ENCODE assay signal across 1 cellular context in genomic region chr16:57082664-57083063, GRCh38.
TF ChIP-seq lines count a peak whose summit lies in the region.

No MANE protein-coding gene starts in this region.

TF ChIP-seq in H1, 55 proteins besides CTCF, POLR2A, EP300 and RAD21:
- TF ChIP-seq CHD7 (IDR thresholded peaks at IDR 0.05; ENCODE audit: insufficient replicate concordance, low read length) = no peak
- no peak for TF ChIP-seq TBP (IDR thresholded peaks at IDR 0.05; ENCODE audit: low read depth, low read length)
- no peak for TF ChIP-seq CTBP2 (IDR thresholded peaks at IDR 0.05; ENCODE audit: borderline replicate concordance, insufficient read depth, insufficient read length, low read length)
- no peak for TF ChIP-seq ATF3 (IDR thresholded peaks at IDR 0.05; ENCODE audit: insufficient read depth, low read depth, low read length)
- TF ChIP-seq CHD2 (IDR thresholded peaks at IDR 0.05; ENCODE audit: low read length) = no peak
- no peak for TF ChIP-seq PHF8 (conservative IDR thresholded peaks at IDR 0.05; ENCODE audit: low read depth, low read length)
- no peak for TF ChIP-seq HDAC6 (IDR thresholded peaks at IDR 0.05; ENCODE audit: low read depth, low read length)
- no peak for TF ChIP-seq RNF2 (IDR thresholded peaks at IDR 0.05; ENCODE audit: borderline replicate concordance, low read depth, low read length, missing control alignments, poor library complexity, severe bottlenecking)
- no peak for TF ChIP-seq CREB1 (IDR thresholded peaks at IDR 0.05)
- no peak for TF ChIP-seq KDM5A (IDR thresholded peaks at IDR 0.05; ENCODE audit: low read length)
- TF ChIP-seq KDM4A (IDR thresholded peaks at IDR 0.05; ENCODE audit: low read depth, low read length, severe bottlenecking) = no peak
- TF ChIP-seq BACH1 (IDR thresholded peaks at IDR 0.05; ENCODE audit: low read length) = no peak
- TF ChIP-seq RFX5 (IDR thresholded peaks at IDR 0.05; ENCODE audit: borderline replicate concordance, low read depth, low read length) = no peak
- no peak for TF ChIP-seq CBX5 (IDR thresholded peaks at IDR 0.05; ENCODE audit: low read depth, low read length)
- no peak for TF ChIP-seq NANOG (IDR thresholded peaks at IDR 0.05; ENCODE audit: insufficient read depth, low read depth, low read length, poor library complexity, severe bottlenecking)
- TF ChIP-seq GABPA (IDR thresholded peaks at IDR 0.05; ENCODE audit: borderline replicate concordance, insufficient read depth, low read length) = no peak
- TF ChIP-seq SIX5 (IDR thresholded peaks at IDR 0.05; ENCODE audit: low read depth, low read length) = no peak
- no peak for TF ChIP-seq SP2 (IDR thresholded peaks at IDR 0.05; ENCODE audit: low read length)
